Comparison of ENCODE assay signal across 8 cellular contexts in the genomic region with DNA sequence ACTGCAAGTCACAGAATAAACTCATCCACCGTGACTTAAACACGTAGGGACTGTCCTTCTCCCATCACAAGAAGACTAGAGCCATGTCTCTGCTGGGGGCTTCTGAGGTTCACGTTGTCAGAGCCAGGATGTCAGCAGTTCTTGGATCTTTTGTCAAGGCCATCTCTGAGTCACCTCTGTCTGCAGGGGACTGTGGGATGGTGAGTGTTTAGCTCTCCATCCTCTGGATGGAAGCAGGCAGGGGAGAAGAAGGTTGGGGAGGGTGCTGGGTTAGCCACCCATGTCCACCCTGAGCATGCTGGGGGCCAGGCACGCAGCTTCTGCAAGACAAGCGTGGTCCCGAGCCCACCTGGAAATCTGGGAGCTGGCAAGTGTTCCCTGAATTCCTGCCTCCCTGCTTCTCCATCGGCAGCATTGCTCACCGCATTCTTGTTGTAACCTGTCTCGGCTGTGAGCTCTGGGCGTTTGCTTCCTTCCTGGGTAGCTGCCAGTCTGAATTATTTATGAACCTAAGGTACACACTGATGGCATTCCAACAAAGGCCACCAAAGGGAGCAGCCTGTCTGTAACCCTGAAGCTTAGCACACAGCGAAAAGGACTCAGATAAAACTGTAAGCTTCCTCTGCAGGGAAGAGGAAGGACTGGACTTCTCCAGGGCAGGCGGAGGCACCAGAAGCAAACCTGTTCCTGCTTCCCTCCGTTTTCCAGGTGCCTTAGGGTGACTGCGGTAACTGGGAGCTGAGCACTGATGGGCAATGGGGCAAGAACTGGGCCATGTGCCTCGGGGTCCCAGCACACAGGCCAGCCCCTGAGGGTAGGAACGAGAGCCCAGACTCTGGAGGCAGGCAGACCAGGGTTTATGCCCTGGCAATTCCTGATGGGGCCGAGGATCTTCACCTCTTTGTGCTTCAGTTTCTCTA.
DNase-seq lines count a peak whose midpoint lies in the region; ATAC-seq and TF ChIP-seq lines count a peak whose summit lies in the region.

No MANE protein-coding gene starts in this region.

- POLR2A ChIA-PET in OCI-LY7 (lab: Charles Lee), result no interaction called here

- DNase-seq in NCI-H1048 (lab: John Stamatoyannopoulos, UW), result peak; percentile 34
- DNase-seq in breast epithelium (ENCODE audit: low spot score in 2 of 2), result peak; percentile 74 to 94
- no peak for DNase-seq in mesothelial cell of epicardium (ENCODE audit: low spot score in 2 of 2, unreplicated experiment in 2 of 2)
- DNase-seq in MM.1S, result no peak
- no peak for DNase-seq in OCI-LY7 (ENCODE audit: low spot score)
- no peak for DNase-seq in SKM-1 (lab: John Stamatoyannopoulos, UW; ENCODE audit: unreplicated experiment)

- no peak for TF ChIP-seq POLR2A in breast epithelium (IDR thresholded peaks at IDR 0.05)

- H3K27me3 Mint-ChIP-seq in mesothelial cell of epicardium (ENCODE audit: low read depth), result no peaks in the 10 kb centered on the region

- ATAC-seq in GM18861 (IDR thresholded peaks at IDR 0.05; ENCODE audit: unreplicated experiment), result no peak

- H3K9me2 ChIP-seq in MM.1S (replicated peaks; ENCODE audit: insufficient read depth, low read length) (no peaks in the 10 kb centered on the region), OCI-LY7 (ENCODE audit: insufficient read depth, low read length) (no peaks in the 10 kb centered on the region)

- H3K27me3 ChIP-seq in ACC112 (ENCODE audit: insufficient read depth, low read length), result no peaks in the 10 kb centered on the region
- no peaks in the 10 kb centered on the region for H3K27me3 ChIP-seq in breast epithelium
- H3K27me3 ChIP-seq in MM.1S (replicated peaks; ENCODE audit: insufficient read depth, low read length), result peaks cover 65% of the 10 kb centered on the region

- peaks cover 3% of the 10 kb centered on the region for H3K9me3 Mint-ChIP-seq in mesothelial cell of epicardium

- H3K36me3 ChIP-seq in ACC112 (ENCODE audit: insufficient read depth, low read length) (no peaks in the 10 kb centered on the region), breast epithelium (no peaks in the 10 kb centered on the region), MM.1S (replicated peaks; ENCODE audit: insufficient read depth, low read length) (no peaks in the 10 kb centered on the region), OCI-LY7 (ENCODE audit: insufficient read depth, low read length) (no peaks in the 10 kb centered on the region)

- H4K20me1 ChIP-seq in MM.1S (ENCODE audit: insufficient read depth, low read length) (no peaks in the 10 kb centered on the region), OCI-LY7 (ENCODE audit: insufficient read depth, low read length) (no peaks in the 10 kb centered on the region)

- CTCF ChIA-PET in OCI-LY7 (lab: Charles Lee; ENCODE audit: unreplicated experiment), result no interaction called here

- H2AFZ ChIP-seq in ACC112 (ENCODE audit: low read length, unreplicated experiment) (peak overlapping the region; percentile 10), MM.1S (ENCODE audit: low read length) (no peak overlapping the region), OCI-LY7 (ENCODE audit: low read length) (no peak overlapping the region)

- H3K4me3 ChIP-seq in ACC112 (ENCODE audit: low read depth, low read length) (no peak overlapping the region), breast epithelium (peak overlapping the region in 2 of 3 donors; percentile 20 to 41), MM.1S (ENCODE audit: low read length) (no peak overlapping the region), OCI-LY7 (ENCODE audit: low read depth, low read length, poor library complexity, severe bottlenecking) (no peak overlapping the region)

- H3K4me3 Mint-ChIP-seq in mesothelial cell of epicardium, result peak overlapping the region; percentile 30

- peak overlapping the region; percentile 99 for H3K27ac Mint-ChIP-seq in mesothelial cell of epicardium

- no peaks in the 10 kb centered on the region for H3K36me3 Mint-ChIP-seq in mesothelial cell of epicardium

- peaks cover 10% of the 10 kb centered on the region for H3K4me1 ChIP-seq in ACC112 (ENCODE audit: control insufficient read depth, insufficient read depth, low read length, unreplicated experiment)
- peaks cover 0 to 5% of the 10 kb centered on the region in 2 donors for H3K4me1 ChIP-seq in breast epithelium
- no peaks in the 10 kb centered on the region for H3K4me1 ChIP-seq in MM.1S (ENCODE audit: low read length)
- no peaks in the 10 kb centered on the region for H3K4me1 ChIP-seq in OCI-LY7 (ENCODE audit: insufficient read depth, low read length, poor library complexity, severe bottlenecking)

- H3K4me1 Mint-ChIP-seq in mesothelial cell of epicardium, result peaks cover 50% of the 10 kb centered on the region

- H3K9me3 ChIP-seq in breast epithelium, result no peaks in the 10 kb centered on the region
- H3K9me3 ChIP-seq in MM.1S (replicated peaks; ENCODE audit: insufficient read depth, low read length), result no peaks in the 10 kb centered on the region
- no peaks in the 10 kb centered on the region for H3K9me3 ChIP-seq in OCI-LY7 (ENCODE audit: low read length)

- no TSS peak for BruUV-seq in OCI-LY7 (replicated peaks; lab: Mats Ljungman, UMichigan)

- intact Hi-C loops in breast epithelium (cut with DNase I; ENCODE audit: low total_unique reads), result no loop called here
- intact Hi-C loops in OCI-LY7 (cut with micrococcal nuclease; ENCODE audit: unreplicated experiment), result no loop called here

- no peak overlapping the region for H3K4me2 ChIP-seq in MM.1S (ENCODE audit: low read depth, low read length)
- H3K4me2 ChIP-seq in OCI-LY7 (ENCODE audit: low read length), result no peak overlapping the region

- H3K27ac ChIP-seq in ACC112 (ENCODE audit: low read depth, low read length) (no peak overlapping the region), breast epithelium (peak overlapping the region; percentile 93 to 94), MM.1S (ENCODE audit: low read length) (no peak overlapping the region), OCI-LY7 (ENCODE audit: low read depth, low read length, poor library complexity, severe bottlenecking) (no peak overlapping the region)

- H3K79me2 ChIP-seq in ACC112 (ENCODE audit: control insufficient read depth, insufficient read depth, low read length, unreplicated experiment) (no peaks in the 10 kb centered on the region), MM.1S (ENCODE audit: low read length) (no peaks in the 10 kb centered on the region), OCI-LY7 (ENCODE audit: insufficient read depth, low read depth, low read length) (no peaks in the 10 kb centered on the region)

- no peaks in the 10 kb centered on the region for H3F3A ChIP-seq in MM.1S (ENCODE audit: insufficient read depth, low read length)

- TF ChIP-seq CTCF in breast epithelium (IDR thresholded peaks at IDR 0.05) (peak; percentile 6 to 62 (median 37)), mesothelial cell of epicardium (IDR thresholded peaks at IDR 0.05; ENCODE audit: unreplicated experiment) (no peak), MM.1S (IDR thresholded peaks at IDR 0.05; ENCODE audit: low read length) (no peak), OCI-LY7 (conservative IDR thresholded peaks at IDR 0.05; ENCODE audit: low read length) (no peak)

- H3K9ac ChIP-seq in MM.1S (ENCODE audit: low read length), result no peak overlapping the region

Comparison
In these comparisons a context has a peak if more than half of its experiments do, and no peak if none do; other contexts are left out.
1. H3K27ac ChIP-seq: peak in breast epithelium (2 of 2); none in ACC112 (single experiment), MM.1S (single experiment) and OCI-LY7 (single experiment).
2. H3K4me3 ChIP-seq: peak in breast epithelium (2 of 3); none in ACC112 (single experiment), MM.1S (single experiment) and OCI-LY7 (single experiment).
3. DNase-seq: peak in NCI-H1048 (single experiment) and breast epithelium (2 of 2); none in mesothelial cell of epicardium (0 of 2), MM.1S (single experiment), OCI-LY7 (single experiment) and SKM-1 (single experiment).
4. CTCF ChIP-seq: peak in breast epithelium (3 of 3); none in mesothelial cell of epicardium (single experiment), MM.1S (single experiment) and OCI-LY7 (single experiment).